In genomic region chr10:97393034-97393573, GRCh38 we compare ENCODE assay signal across 2 cellular contexts.
TF ChIP-seq lines count a peak whose summit lies in the region.

No MANE protein-coding gene starts in this region.

TF ChIP-seq in HCT116, 20 proteins besides CTCF, POLR2A, EP300 and RAD21 (continued from another document):
- TF ChIP-seq ZBTB33 (IDR thresholded peaks at IDR 0.05; ENCODE audit: extremely low read depth, insufficient replicate concordance, low read length) (no peak), EZH2phosphoT487 (IDR thresholded peaks at IDR 0.05; ENCODE audit: borderline replicate concordance) (no peak), EZH2 (IDR thresholded peaks at IDR 0.05) (no peak), ZFX (IDR thresholded peaks at IDR 0.05) (no peak), SRF (IDR thresholded peaks at IDR 0.05; ENCODE audit: low read depth) (no peak), FOSL1 (IDR thresholded peaks at IDR 0.05; ENCODE audit: low read depth) (no peak), ELF1 (IDR thresholded peaks at IDR 0.05; ENCODE audit: borderline replicate concordance, low read depth) (no peak), JUND (IDR thresholded peaks at IDR 0.05) (no peak), POLR2AphosphoS5 (IDR thresholded peaks at IDR 0.05; ENCODE audit: low read depth, low read length) (no peak), TCF7L2 (IDR thresholded peaks at IDR 0.05; ENCODE audit: borderline replicate concordance, extremely low read depth, insufficient read depth, insufficient read length) (no peak), SIN3A (IDR thresholded peaks at IDR 0.05; ENCODE audit: low read depth) (no peak), MAX (IDR thresholded peaks at IDR 0.05) (no peak), CEBPB (IDR thresholded peaks at IDR 0.05; ENCODE audit: low read depth) (no peak), SP1 (IDR thresholded peaks at IDR 0.05; ENCODE audit: low read depth) (no peak)

TF ChIP-seq in WTC11, 78 proteins besides CTCF, POLR2A, EP300 and RAD21 (continued from another document):
- TF ChIP-seq ZNF425 (CRISPR knock-in tag; conservative IDR thresholded peaks at IDR 0.05), result no peak
- no peak for TF ChIP-seq HMGA2 (CRISPR knock-in tag; IDR thresholded peaks at IDR 0.05)
- no peak for TF ChIP-seq PRDM15 (CRISPR knock-in tag; IDR thresholded peaks at IDR 0.05)
- TF ChIP-seq ZBTB43 (CRISPR knock-in tag; IDR thresholded peaks at IDR 0.05), result no peak
- TF ChIP-seq CDX4 (CRISPR knock-in tag; IDR thresholded peaks at IDR 0.05; ENCODE audit: borderline replicate concordance), result no peak
- TF ChIP-seq ERG (CRISPR knock-in tag; IDR thresholded peaks at IDR 0.05), result no peak
- no peak for TF ChIP-seq STAT6 (CRISPR knock-in tag; conservative IDR thresholded peaks at IDR 0.05; ENCODE audit: low read depth)
- TF ChIP-seq ZNF219 (CRISPR knock-in tag; IDR thresholded peaks at IDR 0.05; ENCODE audit: borderline replicate concordance), result no peak
